ENCODE assay signal across 1 cellular context in genomic region chr19:52500474-52500873, GRCh38. TPM values are rescaled to one million over a fixed set of nuclear protein-coding genes. Genes with fewer than 3 reads are reported as not detected.
"Had no signal": no experiment of that assay in that cellular context is flagged by ENCODE, and none has a peak within 500 bp of the region (broad histone marks: within the 10 kb centered on the region; RNA-seq: fewer than 3 reads in every experiment).

No MANE protein-coding gene starts in this region.

RNA-seq across cellular contexts. Expression of gene ZNF578, which starts 47.1 kb away (rescaled TPM):
- total RNA-seq: PC-3 had no signal
